21 cellular contexts compared by ENCODE assay signal in the genomic region with DNA sequence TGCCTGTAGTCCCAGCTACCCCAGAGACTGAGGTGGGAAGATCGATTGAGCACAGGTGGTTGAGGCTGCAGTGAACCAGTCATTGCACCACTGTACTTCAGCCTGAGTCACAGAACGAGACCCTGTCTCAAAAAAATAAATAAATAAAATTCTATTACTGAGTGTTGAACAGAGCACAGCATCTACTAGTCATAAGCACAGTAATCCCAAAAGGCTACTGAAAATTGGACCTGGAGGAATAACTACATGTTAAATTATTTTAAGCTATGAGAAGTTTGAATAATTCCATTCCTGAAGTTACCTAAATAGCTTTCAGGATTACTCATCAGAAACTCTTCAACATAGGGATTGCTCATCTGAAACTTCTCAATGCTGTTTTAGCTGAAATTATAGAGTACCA. TPM values are rescaled to one million over a fixed set of nuclear protein-coding genes. Genes with fewer than 3 reads are reported as not detected.
A peak's percentile ranks its signal among the peaks of the same experiment; 100 is the strongest.
DNase-seq lines count a peak whose midpoint lies in the region; ATAC-seq and TF ChIP-seq lines count a peak whose summit lies in the region.
"Had no signal": no experiment of that assay in that cellular context is flagged by ENCODE, and none has a peak within 500 bp of the region (broad histone marks: within the 10 kb centered on the region; RNA-seq: fewer than 3 reads in every experiment).

No MANE protein-coding gene starts in this region.

- no peak for DNase-seq in activated CD4-positive, alpha-beta T cell treated with anti-CD3 and anti-CD28 coated beads for 36 hours
- DNase-seq in activated CD4-positive, alpha-beta T cell treated with anti-CD3 and anti-CD28 coated beads, Interleukin-2, amount 50 U/mL, for 1 hour, result no peak
- DNase-seq in adipocyte (ENCODE audit: low read depth) (peak; percentile 18), kidney tubule cell (ENCODE audit: low spot score) (peak; percentile 49), right cardiac atrium (no peak), osteocyte (ENCODE audit: extremely low spot score, unreplicated experiment) (no peak)
- DNase-seq: erythroblast; lower lobe of right lung; naive thymus-derived CD8-positive, alpha-beta T cell; NCI-H1105; NCI-H69; OCI-M1; psoas muscle; SJCRH30; stimulated activated CD4-positive, alpha-beta T cell treated with anti-CD3 and anti-CD28 coated beads, Interleukin-12 subunit alpha, Interleukin-12 subunit beta, amount 100 ng/mL, for 4 hours; stimulated activated naive CD4-positive, alpha-beta T cell treated with Interleukin-2 at 50 U/mL for 16 hours; upper lobe of right lung had no signal

- H3K4me1 ChIP-seq in adipocyte (ENCODE audit: control insufficient read depth, insufficient read depth, low read length) (no peaks in the 10 kb centered on the region), right cardiac atrium (ENCODE audit: control insufficient read depth, insufficient read depth, low read length) (no peaks in the 10 kb centered on the region)
- H3K4me1 ChIP-seq: lower lobe of right lung, psoas muscle, SJCRH30, upper lobe of right lung had no signal

- H3K9me3 Mint-ChIP-seq in activated CD4-positive, alpha-beta T cell treated with anti-CD3 and anti-CD28 coated beads for 36 hours (ENCODE audit: low read depth), result no peaks in the 10 kb centered on the region
- H3K9me3 Mint-ChIP-seq in osteocyte (ENCODE audit: unreplicated experiment), result no peaks in the 10 kb centered on the region
- H3K9me3 Mint-ChIP-seq: naive thymus-derived CD8-positive, alpha-beta T cell had no signal

- ATAC-seq in activated CD4-positive, alpha-beta T cell treated with anti-CD3 and anti-CD28 coated beads for 36 hours, result peak; percentile 33
- peak; percentile 41 for ATAC-seq in GM21529 (IDR thresholded peaks at IDR 0.05; ENCODE audit: unreplicated experiment)
- no peak for ATAC-seq in right cardiac atrium
- ATAC-seq in GM21447 (IDR thresholded peaks at IDR 0.05; ENCODE audit: unreplicated experiment), result no peak
- ATAC-seq: lower lobe of right lung; naive thymus-derived CD8-positive, alpha-beta T cell; psoas muscle; upper lobe of right lung had no signal

- peaks cover 20% of the 10 kb centered on the region for H3K4me1 Mint-ChIP-seq in activated CD4-positive, alpha-beta T cell treated with anti-CD3 and anti-CD28 coated beads for 36 hours
- H3K4me1 Mint-ChIP-seq in osteocyte (ENCODE audit: unreplicated experiment), result peaks cover 17% of the 10 kb centered on the region
- H3K4me1 Mint-ChIP-seq: CD14-positive monocyte had no signal

- no peaks in the 10 kb centered on the region for H3K27me3 Mint-ChIP-seq in activated CD4-positive, alpha-beta T cell treated with anti-CD3 and anti-CD28 coated beads for 36 hours
- no peaks in the 10 kb centered on the region for H3K27me3 Mint-ChIP-seq in osteocyte (ENCODE audit: unreplicated experiment)
- H3K27me3 Mint-ChIP-seq: naive thymus-derived CD8-positive, alpha-beta T cell had no signal

- WGBS in right cardiac atrium, result 92% methylated on average over 2 of the region's 2 CpGs

- H3K9me3 ChIP-seq in adipocyte (ENCODE audit: control insufficient read depth, low read length) (no peaks in the 10 kb centered on the region), right cardiac atrium (ENCODE audit: control insufficient read depth, low read length) (no peaks in the 10 kb centered on the region)
- H3K9me3 ChIP-seq: lower lobe of right lung, psoas muscle, SJCRH30, upper lobe of right lung had no signal

- H3K4me3 ChIP-seq in adipocyte (ENCODE audit: low read length) (no peak overlapping the region), right cardiac atrium (ENCODE audit: low read length) (no peak overlapping the region)
- H3K4me3 ChIP-seq: lower lobe of right lung, psoas muscle, SJCRH30, upper lobe of right lung had no signal

- no peak overlapping the region for H3K9ac ChIP-seq in adipocyte (ENCODE audit: low read length)

- H3K27ac ChIP-seq in right cardiac atrium (ENCODE audit: low read length), result no peak overlapping the region
- H3K27ac ChIP-seq: 22Rv1, lower lobe of right lung, psoas muscle, SJCRH30, upper lobe of right lung had no signal

- H3K36me3 ChIP-seq in adipocyte (ENCODE audit: control insufficient read depth, insufficient read depth, low read length, severe bottlenecking), result peaks cover 96% of the 10 kb centered on the region

- H3K27ac Mint-ChIP-seq in activated CD4-positive, alpha-beta T cell treated with anti-CD3 and anti-CD28 coated beads for 36 hours, result no peak overlapping the region
- H3K27ac Mint-ChIP-seq in osteocyte (ENCODE audit: unreplicated experiment), result no peak overlapping the region
- H3K27ac Mint-ChIP-seq: CD14-positive monocyte; naive thymus-derived CD8-positive, alpha-beta T cell had no signal

- no peak for TF ChIP-seq CTCF in osteocyte (IDR thresholded peaks at IDR 0.05)

- intact Hi-C loops in activated CD4-positive, alpha-beta T cell treated with anti-CD3 and anti-CD28 coated beads for 36 hours (cut with DNase I, micrococcal nuclease), result no loop called here
- intact Hi-C loops in right cardiac atrium (cut with DNase I), result no loop called here

- CTCF ChIA-PET in activated CD4-positive, alpha-beta T cell treated with anti-CD3 and anti-CD28 coated beads for 36 hours (lab: Charles Lee), result interaction anchor here (1.2 to 1.5 kb wide), 2 partner anchors 24 to 28 kb away, joined by 3 read pairs; no protein-coding TSS in a partner anchor

- H3K27me3 ChIP-seq in adipocyte (replicated peaks; ENCODE audit: control insufficient read depth, insufficient read depth, low read length) (no peaks in the 10 kb centered on the region), right cardiac atrium (ENCODE audit: control insufficient read depth, insufficient read depth) (no peaks in the 10 kb centered on the region)
- H3K27me3 ChIP-seq: SJCRH30, upper lobe of right lung had no signal

- POLR2A ChIA-PET in activated CD4-positive, alpha-beta T cell treated with anti-CD3 and anti-CD28 coated beads for 36 hours (lab: Charles Lee), result interaction anchor here (0.6 kb wide), 1 partner anchor 57 kb away, joined by 6 read pairs; no protein-coding TSS in a partner anchor

- peaks cover 42% of the 10 kb centered on the region for H3K36me3 Mint-ChIP-seq in activated CD4-positive, alpha-beta T cell treated with anti-CD3 and anti-CD28 coated beads for 36 hours (ENCODE audit: low read depth)
- peaks cover 40% of the 10 kb centered on the region for H3K36me3 Mint-ChIP-seq in osteocyte (ENCODE audit: unreplicated experiment)

- H3K4me3 Mint-ChIP-seq in activated CD4-positive, alpha-beta T cell treated with anti-CD3 and anti-CD28 coated beads for 36 hours, result no peak overlapping the region
- no peak overlapping the region for H3K4me3 Mint-ChIP-seq in osteocyte (ENCODE audit: unreplicated experiment)
- H3K4me3 Mint-ChIP-seq: CD14-positive monocyte; naive thymus-derived CD8-positive, alpha-beta T cell had no signal

RNA-seq across cellular contexts. Expression of a gene that starts 43.4 kb away (rescaled TPM):
- 10 to 100 TPM; 38.3 to 46.2 TPM for total RNA-seq in activated CD4-positive, alpha-beta T cell treated with anti-CD3 and anti-CD28 coated beads for 36 hours
- total RNA-seq in right cardiac atrium, result 10 to 100 TPM; 32.9 to 48.6 (median 35.9) TPM
- 14.3 TPM for polyA plus RNA-seq in right cardiac atrium
- 38.3 and 46.5 TPM in 2 replicates for total RNA-seq in osteocyte

RNA-seq across cellular contexts. Expression of a gene that starts 55.8 kb away (rescaled TPM):
- total RNA-seq in activated CD4-positive, alpha-beta T cell treated with anti-CD3 and anti-CD28 coated beads for 36 hours, result 10 to 100 TPM; 16.4 to 22.0 TPM
- 10 to 100 TPM in 2 of 4 donors, 1 to 10 TPM in 2; 7.7 to 11.0 (median 9.7) TPM for total RNA-seq in right cardiac atrium
- polyA plus RNA-seq in right cardiac atrium, result 5.8 TPM
- total RNA-seq in osteocyte, result 17.1 and 18.3 TPM in 2 replicates

Comparison
In these comparisons a context has a peak if more than half of its experiments do, and no peak if none do; other contexts are left out.
1. ATAC-seq: peak in activated CD4-positive, alpha-beta T cell treated with anti-CD3 and anti-CD28 coated beads for 36 hours (single experiment) and GM21529 (single experiment); none in right cardiac atrium (0 of 2) and GM21447 (single experiment).
2. DNase-seq: peak in adipocyte (single experiment) and kidney tubule cell (single experiment); none in activated CD4-positive, alpha-beta T cell treated with anti-CD3 and anti-CD28 coated beads for 36 hours (single experiment), activated CD4-positive, alpha-beta T cell treated with anti-CD3 and anti-CD28 coated beads, Interleukin-2, amount 50 U/mL, for 1 hour (single experiment), right cardiac atrium (0 of 3) and osteocyte (single experiment).